Comparison of ENCODE assay signal across 33 cellular contexts in the genomic region with DNA sequence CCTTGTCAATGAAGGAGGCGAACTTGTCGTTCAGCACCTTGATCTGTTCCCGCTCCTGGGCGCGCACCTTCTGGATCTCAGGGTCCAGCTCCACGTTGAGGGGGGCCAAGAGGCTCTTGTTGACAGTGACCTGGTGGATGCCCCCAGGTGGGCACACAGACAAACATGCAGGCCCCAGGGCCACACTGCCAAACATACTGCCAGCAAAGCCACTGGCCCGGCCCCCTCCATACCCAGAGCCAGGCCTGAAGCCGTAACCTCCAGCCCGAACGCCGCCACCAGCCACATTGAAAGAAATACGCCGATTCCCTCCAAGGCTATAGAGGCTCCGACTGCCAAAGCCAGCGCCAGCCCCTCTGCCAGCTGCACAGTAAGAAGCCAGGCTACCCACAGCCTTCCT. TPM values are rescaled to one million over a fixed set of nuclear protein-coding genes. Genes with fewer than 3 reads are reported as not detected.
"Had no signal": no experiment of that assay in that cellular context is flagged by ENCODE, and none has a peak within 500 bp of the region (broad histone marks: within the 10 kb centered on the region; RNA-seq: fewer than 3 reads in every experiment).

No MANE protein-coding gene starts in this region.

- H3K4me2 ChIP-seq: hepatocyte had no signal

- H3K36me3 ChIP-seq: heart right ventricle, lower lobe of right lung, neutrophil, pancreas, prostate gland, stomach, thyroid gland, transverse colon, upper lobe of right lung had no signal

- H3K4me3 Mint-ChIP-seq: naive thymus-derived CD8-positive, alpha-beta T cell; nephron; neural crest cell; stimulated activated naive B cell treated with anti-CD40 and anti-IgM and Interleukin-4, amounts not matched to agents 10 μg/mL and 1 μg/mL and 100 μg/mL, for 72 hours had no signal

- H3K9me3 Mint-ChIP-seq: nephron; neural crest cell; stimulated activated naive B cell treated with anti-CD40 and anti-IgM and Interleukin-4, amounts not matched to agents 10 μg/mL and 1 μg/mL and 100 μg/mL, for 72 hours had no signal

- H3K27me3 ChIP-seq: neutrophil, pancreas, testis, thyroid gland, transverse colon had no signal

- H3K4me3 ChIP-seq: heart right ventricle, hepatocyte, lower lobe of right lung, pancreas, prostate gland, stomach, testis, thyroid gland, transverse colon, upper lobe of right lung had no signal

- H3K27ac ChIP-seq: heart right ventricle, hepatocyte, lower lobe of right lung, neutrophil, pancreas, prostate gland, stomach, testis, thyroid gland, transverse colon, upper lobe of right lung had no signal

- DNase-seq: heart right ventricle; islet precursor cell; kidney glomerular epithelial cell; left cardiac atrium; left ventricle myocardium superior; lower lobe of right lung; mammary epithelial cell; mesenchymal stem cell; naive thymus-derived CD8-positive, alpha-beta T cell; occipital lobe; pancreas; retina; right cardiac atrium; small intestine; stimulated activated CD4-positive, alpha-beta T cell treated with anti-CD3 and anti-CD28 coated beads, Interleukin-12 subunit alpha, Interleukin-12 subunit beta, amount 100 ng/mL, for 4 hours; stimulated activated CD4-positive, alpha-beta T cell treated with anti-CD3 and anti-CD28 coated beads, Interleukin-15, amount 100 ng/mL, for 24 hours; stimulated activated CD4-positive, alpha-beta T cell treated with anti-CD3 and anti-CD28 coated beads, Interleukin-2, amount 100 ng/mL, for 24 hours; stimulated activated CD4-positive, alpha-beta T cell treated with anti-CD3 and anti-CD28 coated beads, Interleukin-4, amount 100 ng/mL, for 1 hour; stimulated activated naive B cell treated with anti-CD40 and anti-IgM and Interleukin-4, amounts not matched to agents 10 μg/mL and 1 μg/mL and 100 μg/mL, for 72 hours; stimulated activated naive CD8-positive, alpha-beta T cell treated with anti-CD3 and anti-CD28 coated beads, Interleukin-15, Interleukin-2, amounts not matched to agents 100 U/mL and 50 U/mL, for 24 hours; stomach; testis; thyroid gland; transverse colon had no signal

- H3K27ac Mint-ChIP-seq: nephron; stimulated activated naive B cell treated with anti-CD40 and anti-IgM and Interleukin-4, amounts not matched to agents 10 μg/mL and 1 μg/mL and 100 μg/mL, for 72 hours had no signal

- H2AFZ ChIP-seq: hepatocyte had no signal

- ATAC-seq: heart right ventricle; left cardiac atrium; left lobe of liver; left ventricle myocardium superior; lower lobe of right lung; naive thymus-derived CD8-positive, alpha-beta T cell; pancreas; right cardiac atrium; sciatic nerve; stimulated activated naive B cell treated with anti-CD40 and anti-IgM and Interleukin-4, amounts not matched to agents 10 μg/mL and 1 μg/mL and 100 μg/mL, for 72 hours; stimulated activated naive CD8-positive, alpha-beta T cell treated with anti-CD3 and anti-CD28 coated beads, Interleukin-15, Interleukin-2, amounts not matched to agents 100 U/mL and 50 U/mL, for 24 hours; upper lobe of right lung had no signal

- H3K4me1 ChIP-seq: heart right ventricle, lower lobe of right lung, pancreas, prostate gland, stomach, testis, thyroid gland, transverse colon, upper lobe of right lung had no signal

- H3K79me2 ChIP-seq: hepatocyte had no signal

- H3K9me3 ChIP-seq: heart right ventricle, lower lobe of right lung, neutrophil, pancreas, prostate gland, stomach, testis, thyroid gland, transverse colon, upper lobe of right lung had no signal

- H3K4me1 Mint-ChIP-seq: nephron; neural crest cell; stimulated activated naive B cell treated with anti-CD40 and anti-IgM and Interleukin-4, amounts not matched to agents 10 μg/mL and 1 μg/mL and 100 μg/mL, for 72 hours had no signal

- H3K36me3 Mint-ChIP-seq: naive thymus-derived CD8-positive, alpha-beta T cell; stimulated activated naive B cell treated with anti-CD40 and anti-IgM and Interleukin-4, amounts not matched to agents 10 μg/mL and 1 μg/mL and 100 μg/mL, for 72 hours had no signal

RNA-seq across cellular contexts. Expression of a gene that starts 0.3 kb away (rescaled TPM):
- total RNA-seq: hepatocyte, left cardiac atrium, left lobe of liver, left ventricle myocardium superior, lower lobe of right lung, mammary epithelial cell, mucosa of gallbladder, neural crest cell, occipital lobe, pancreas, sciatic nerve, stomach, thyroid gland, transverse colon, upper lobe of right lung had no signal
- polyA plus RNA-seq: heart right ventricle; hepatocyte; naive thymus-derived CD8-positive, alpha-beta T cell; pancreas had no signal

RNA-seq across cellular contexts. Expression of a gene that starts 20.4 kb away (rescaled TPM):
- total RNA-seq: heart right ventricle; hepatocyte; left cardiac atrium; left lobe of liver; left ventricle myocardium superior; lower lobe of right lung; mammary epithelial cell; mucosa of gallbladder; naive thymus-derived CD8-positive, alpha-beta T cell; neural crest cell; occipital lobe; pancreas; prostate gland; right cardiac atrium; sciatic nerve; stomach; thyroid gland; transverse colon; upper lobe of right lung had no signal
- polyA plus RNA-seq: heart right ventricle; hepatocyte; mammary epithelial cell; naive thymus-derived CD8-positive, alpha-beta T cell; pancreas; right cardiac atrium; small intestine; stomach had no signal

RNA-seq across cellular contexts. Expression of a gene that starts 28.0 kb away (rescaled TPM):
- total RNA-seq: hepatocyte, left cardiac atrium, left lobe of liver, left ventricle myocardium superior, lower lobe of right lung, mammary epithelial cell, mucosa of gallbladder, neural crest cell, occipital lobe, right cardiac atrium, stomach, thyroid gland, transverse colon, upper lobe of right lung had no signal
- polyA plus RNA-seq: heart right ventricle, hepatocyte, mammary epithelial cell, pancreas, right cardiac atrium, stomach had no signal

RNA-seq across cellular contexts. Expression of a gene that starts 45.1 kb away (rescaled TPM):
- total RNA-seq: heart right ventricle, hepatocyte, left cardiac atrium, left lobe of liver, left ventricle myocardium superior, lower lobe of right lung, mammary epithelial cell, mucosa of gallbladder, neural crest cell, occipital lobe, pancreas, prostate gland, right cardiac atrium, sciatic nerve, stomach, thyroid gland, transverse colon had no signal
- polyA plus RNA-seq: heart right ventricle, hepatocyte, mammary epithelial cell, pancreas, right cardiac atrium, stomach had no signal

RNA-seq across cellular contexts. Expression of a gene that starts 53.1 kb away (rescaled TPM):
- total RNA-seq: left lobe of liver; mucosa of gallbladder; naive thymus-derived CD8-positive, alpha-beta T cell; neural crest cell; right cardiac atrium; transverse colon had no signal
- polyA plus RNA-seq: naive thymus-derived CD8-positive, alpha-beta T cell had no signal
